In genomic region chr11:85977751-85978160, GRCh38 we compare ENCODE assay signal across 18 cellular contexts.
DNase-seq lines count a peak whose midpoint lies in the region; ATAC-seq and TF ChIP-seq lines count a peak whose summit lies in the region.
"Had no signal": no experiment of that assay in that cellular context is flagged by ENCODE, and none has a peak within 500 bp of the region (broad histone marks: within the 10 kb centered on the region; RNA-seq: fewer than 3 reads in every experiment).

No MANE protein-coding gene starts in this region.

- H3K27me3 Mint-ChIP-seq in stimulated activated naive B cell treated with anti-CD40 and anti-IgM and Interleukin-4, amounts not matched to agents 10 μg/mL and 1 μg/mL and 100 μg/mL, for 72 hours = no peaks in the 10 kb centered on the region

- TF ChIP-seq CTCF in right atrium auricular region (IDR thresholded peaks at IDR 0.05) (no peak), left lung (IDR thresholded peaks at IDR 0.05) (no peak)

- H3K9me3 ChIP-seq in right atrium auricular region (no peaks in the 10 kb centered on the region), subcutaneous abdominal adipose tissue (ENCODE audit: control insufficient read depth in 5 of 5, low read length in 5 of 5) (no peaks in the 10 kb centered on the region), left lung (no peaks in the 10 kb centered on the region)
- H3K9me3 ChIP-seq: body of pancreas, esophagus squamous epithelium, HAP-1, tibial artery had no signal

- intact Hi-C loops in left lung (cut with DNase I) = no loop called here

- peaks cover 79% of the 10 kb centered on the region for H3K36me3 ChIP-seq in right atrium auricular region
- H3K36me3 ChIP-seq in subcutaneous abdominal adipose tissue (ENCODE audit: control insufficient read depth in 5 of 5, insufficient read depth in 5 of 5, low read length in 5 of 5) = peaks cover 34 to 60% (median 54%) of the 10 kb centered on the region in 5 donors
- peaks cover 0 to 97% of the 10 kb centered on the region in 2 donors for H3K36me3 ChIP-seq in left lung

- peak; percentile 98 for DNase-seq in NCI-H2171 treated with DMSO at 0.1 percent for 48 hours (lab: John Stamatoyannopoulos, UW)
- DNase-seq in cerebellar cortex (ENCODE audit: low spot score) = peak; percentile 78
- no peak for DNase-seq in right atrium auricular region (ENCODE audit: low spot score)
- no peak for DNase-seq in left lung
- no peak for DNase-seq in HUDEP-2 (lab: John Stamatoyannopoulos, UW; ENCODE audit: unreplicated experiment in 76 of 76)
- no peak for DNase-seq in HuH-7.5 (ENCODE audit: low spot score)
- DNase-seq in stimulated activated naive B cell treated with anti-CD40 and anti-IgM and Interleukin-4, amounts not matched to agents 10 μg/mL and 1 μg/mL and 100 μg/mL, for 72 hours = no peak
- DNase-seq: activated naive CD4-positive, alpha-beta T cell treated with anti-CD3 and anti-CD28 coated beads for 36 hours; body of pancreas; esophagus squamous epithelium; kidney glomerular epithelial cell; stimulated activated CD4-positive, alpha-beta T cell treated with anti-CD3 and anti-CD28 coated beads, Interleukin-4, amount 100 ng/mL, for 4 hours; stimulated activated CD8-positive, alpha-beta memory T cell treated with anti-CD3 and anti-CD28 coated beads, Interleukin-4, amount 100 ng/mL, for 48 hours; tibial artery had no signal

- peaks cover 0 to 20% of the 10 kb centered on the region in 2 donors for H3K4me1 ChIP-seq in right atrium auricular region
- peaks cover 3 to 35% (median 17%) of the 10 kb centered on the region in 5 donors for H3K4me1 ChIP-seq in subcutaneous abdominal adipose tissue (ENCODE audit: control insufficient read depth in 5 of 5, insufficient read depth in 5 of 5, low read length in 5 of 5)
- H3K4me1 ChIP-seq in left lung = peaks cover 0 to 8% of the 10 kb centered on the region in 2 donors
- H3K4me1 ChIP-seq: body of pancreas, HAP-1 had no signal

- H3K36me3 Mint-ChIP-seq in stimulated activated naive B cell treated with anti-CD40 and anti-IgM and Interleukin-4, amounts not matched to agents 10 μg/mL and 1 μg/mL and 100 μg/mL, for 72 hours = peaks cover 15 to 29% of the 10 kb centered on the region in 2 donors

- no peak overlapping the region for H3K27ac Mint-ChIP-seq in stimulated activated naive B cell treated with anti-CD40 and anti-IgM and Interleukin-4, amounts not matched to agents 10 μg/mL and 1 μg/mL and 100 μg/mL, for 72 hours
- H3K27ac Mint-ChIP-seq: activated naive CD4-positive, alpha-beta T cell treated with anti-CD3 and anti-CD28 coated beads for 36 hours had no signal

- H3K27me3 ChIP-seq in right atrium auricular region (no peaks in the 10 kb centered on the region), subcutaneous abdominal adipose tissue (ENCODE audit: control insufficient read depth in 5 of 5, insufficient read depth in 4 of 5, low read length in 5 of 5) (no peaks in the 10 kb centered on the region), left lung (no peaks in the 10 kb centered on the region)
- H3K27me3 ChIP-seq: body of pancreas, esophagus squamous epithelium, tibial artery had no signal

- ATAC-seq in left lung = no peak
- no peak for ATAC-seq in stimulated activated naive B cell treated with anti-CD40 and anti-IgM and Interleukin-4, amounts not matched to agents 10 μg/mL and 1 μg/mL and 100 μg/mL, for 72 hours (replicated peaks)
- ATAC-seq: body of pancreas, Panc1, SK-N-SH treated with all-trans-retinoic acid at 6 μM for 48 hours had no signal

- no peak overlapping the region for H3K9ac ChIP-seq in subcutaneous abdominal adipose tissue (ENCODE audit: low read length in 5 of 5)

- peaks cover 0 to 2% of the 10 kb centered on the region in 2 donors for H3K4me1 Mint-ChIP-seq in stimulated activated naive B cell treated with anti-CD40 and anti-IgM and Interleukin-4, amounts not matched to agents 10 μg/mL and 1 μg/mL and 100 μg/mL, for 72 hours

- no peak overlapping the region for H3K4me3 Mint-ChIP-seq in stimulated activated naive B cell treated with anti-CD40 and anti-IgM and Interleukin-4, amounts not matched to agents 10 μg/mL and 1 μg/mL and 100 μg/mL, for 72 hours
- H3K4me3 Mint-ChIP-seq: activated naive CD4-positive, alpha-beta T cell treated with anti-CD3 and anti-CD28 coated beads for 36 hours had no signal

- no peaks in the 10 kb centered on the region for H3K9me3 Mint-ChIP-seq in stimulated activated naive B cell treated with anti-CD40 and anti-IgM and Interleukin-4, amounts not matched to agents 10 μg/mL and 1 μg/mL and 100 μg/mL, for 72 hours
- H3K9me3 Mint-ChIP-seq: activated naive CD4-positive, alpha-beta T cell treated with anti-CD3 and anti-CD28 coated beads for 36 hours had no signal

- H3K27ac ChIP-seq in right atrium auricular region (peak overlapping the region; percentile 8 to 20), subcutaneous abdominal adipose tissue (ENCODE audit: low read depth, low read length) (peak overlapping the region; percentile 49), left lung (no peak overlapping the region)
- H3K27ac ChIP-seq: body of pancreas had no signal

- H3K4me3 ChIP-seq in right atrium auricular region = no peak overlapping the region
- no peak overlapping the region for H3K4me3 ChIP-seq in subcutaneous abdominal adipose tissue (ENCODE audit: low read depth in 1 of 5, low read length in 5 of 5)
- no peak overlapping the region for H3K4me3 ChIP-seq in left lung
- H3K4me3 ChIP-seq: body of pancreas, esophagus squamous epithelium, HAP-1, tibial artery had no signal

Comparison
In these comparisons a context has a peak if more than half of its experiments do, and no peak if none do; other contexts are left out.
1. DNase-seq: peak in NCI-H2171 treated with DMSO at 0.1 percent for 48 hours (single experiment) and cerebellar cortex (single experiment); none in right atrium auricular region (single experiment), left lung (0 of 2), HUDEP-2 (0 of 76), HuH-7.5 (single experiment) and stimulated activated naive B cell treated with anti-CD40 and anti-IgM and Interleukin-4, amounts not matched to agents 10 μg/mL and 1 μg/mL and 100 μg/mL, for 72 hours (single experiment).
2. H3K27ac ChIP-seq: peak in right atrium auricular region (2 of 2) and subcutaneous abdominal adipose tissue (single experiment); none in left lung (0 of 2).